1 cellular context compared by ENCODE assay signal in the genomic region with DNA sequence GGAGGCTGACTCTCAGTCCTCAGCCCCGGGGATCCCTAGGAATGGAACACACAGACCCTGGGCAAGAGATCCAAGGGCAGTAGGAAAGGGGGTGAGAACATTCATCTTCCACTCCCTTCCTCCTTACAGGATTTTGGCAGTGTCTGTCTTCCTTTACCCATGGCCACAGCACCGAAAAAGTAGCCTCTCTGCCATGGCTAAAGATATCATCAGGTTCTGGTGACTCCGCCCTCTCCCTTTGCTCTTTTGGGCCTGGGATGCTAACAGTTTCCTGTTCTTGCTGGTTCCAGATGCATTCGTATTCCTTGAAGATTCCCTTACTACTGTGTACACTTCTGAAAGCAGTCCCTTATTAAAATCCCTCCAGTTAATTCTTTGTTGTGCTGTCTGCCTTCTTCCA.
TF ChIP-seq lines count a peak whose summit lies in the region.

No MANE protein-coding gene starts in this region.

TF ChIP-seq in K562, 482 proteins besides CTCF, POLR2A, EP300 and RAD21 (continued from another document):
- TF ChIP-seq, protein P1, sequence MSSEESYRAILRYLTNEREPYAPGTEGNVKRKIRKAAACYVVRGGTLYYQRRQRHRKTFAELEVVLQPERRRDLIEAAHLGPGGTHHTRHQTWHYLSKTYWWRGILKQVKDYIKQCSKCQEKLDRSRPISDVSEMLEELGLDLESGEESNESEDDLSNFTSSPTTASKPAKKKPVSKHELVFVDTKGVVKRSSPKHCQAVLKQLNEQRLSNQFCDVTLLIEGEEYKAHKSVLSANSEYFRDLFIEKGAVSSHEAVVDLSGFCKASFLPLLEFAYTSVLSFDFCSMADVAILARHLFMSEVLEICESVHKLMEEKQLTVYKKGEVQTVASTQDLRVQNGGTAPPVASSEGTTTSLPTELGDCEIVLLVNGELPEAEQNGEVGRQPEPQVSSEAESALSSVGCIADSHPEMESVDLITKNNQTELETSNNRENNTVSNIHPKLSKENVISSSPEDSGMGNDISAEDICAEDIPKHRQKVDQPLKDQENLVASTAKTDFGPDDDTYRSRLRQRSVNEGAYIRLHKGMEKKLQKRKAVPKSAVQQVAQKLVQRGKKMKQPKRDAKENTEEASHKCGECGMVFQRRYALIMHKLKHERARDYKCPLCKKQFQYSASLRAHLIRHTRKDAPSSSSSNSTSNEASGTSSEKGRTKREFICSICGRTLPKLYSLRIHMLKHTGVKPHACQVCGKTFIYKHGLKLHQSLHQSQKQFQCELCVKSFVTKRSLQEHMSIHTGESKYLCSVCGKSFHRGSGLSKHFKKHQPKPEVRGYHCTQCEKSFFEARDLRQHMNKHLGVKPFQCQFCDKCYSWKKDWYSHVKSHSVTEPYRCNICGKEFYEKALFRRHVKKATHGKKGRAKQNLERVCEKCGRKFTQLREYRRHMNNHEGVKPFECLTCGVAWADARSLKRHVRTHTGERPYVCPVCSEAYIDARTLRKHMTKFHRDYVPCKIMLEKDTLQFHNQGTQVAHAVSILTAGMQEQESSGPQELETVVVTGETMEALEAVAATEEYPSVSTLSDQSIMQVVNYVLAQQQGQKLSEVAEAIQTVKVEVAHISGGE (CRISPR knock-in tag; IDR thresholded peaks at IDR 0.05) = no peak
- TF ChIP-seq CC2D1A (IDR thresholded peaks at IDR 0.05) (no peak), MAZ (CRISPR knock-in tag; conservative IDR thresholded peaks at IDR 0.05 in 1 of 2, IDR thresholded peaks at IDR 0.05 in 1 of 2) (no peak), ELF4 (CRISPR knock-in tag; IDR thresholded peaks at IDR 0.05) (no peak), RUNX1 (IDR thresholded peaks at IDR 0.05; ENCODE audit: low read depth) (no peak)
